In genomic region chr19:37334179-37335071, GRCh38 we compare ENCODE assay signal across 7 cellular contexts.
A peak's percentile ranks its signal among the peaks of the same experiment; 100 is the strongest.
DNase-seq lines count a peak whose midpoint lies in the region; ATAC-seq and TF ChIP-seq lines count a peak whose summit lies in the region.

No MANE protein-coding gene starts in this region.

- DNase-seq in HL-60 (ENCODE audit: low read depth in 1 of 2, low spot score in 1 of 2) (peak; percentile 82 to 89), RWPE1 (ENCODE audit: low spot score) (peak; percentile 89), germinal center (ENCODE audit: low spot score) (peak; percentile 92), stromal cell of bone marrow (ENCODE audit: low read depth) (peak; percentile 85)
- DNase-seq in activated naive CD4-positive, alpha-beta T cell treated with anti-CD3 and anti-CD28 coated beads, Interleukin-2, amount 50 U/mL, for 16 hours: peak; percentile 83

- TF ChIP-seq CTCF in HL-60 (IDR thresholded peaks at IDR 0.05; ENCODE audit: insufficient read depth, low read length): no peak
- TF ChIP-seq CTCF in RWPE1 (conservative IDR thresholded peaks at IDR 0.05; ENCODE audit: low read depth): no peak
- no peak for TF ChIP-seq CTCF in neutrophil (IDR thresholded peaks at IDR 0.05)

- POLR2A ChIA-PET in RWPE1 (lab: Yijun Ruan, JAX; ENCODE audit: low non-redundant PET): no interaction called here

- peaks cover 0 to 10% of the 10 kb centered on the region in 2 experiments for H3K4me1 ChIP-seq in neutrophil (ENCODE audit: control insufficient read depth in 1 of 2, insufficient read depth in 1 of 2, low read depth in 1 of 2, low read length in 1 of 2)

- peak; percentile 99 for ATAC-seq in GM18868 (IDR thresholded peaks at IDR 0.05; ENCODE audit: unreplicated experiment)

- H3K27me3 ChIP-seq in HL-60 (ENCODE audit: insufficient read depth, poor library complexity, severe bottlenecking): no peaks in the 10 kb centered on the region
- H3K27me3 ChIP-seq in neutrophil: no peaks in the 10 kb centered on the region

- H3K27ac ChIP-seq in HL-60 (replicated peaks) (peak overlapping the region; percentile 89), RWPE1 (peak overlapping the region; percentile 73), neutrophil (peak overlapping the region; percentile 37)

- H3K36me3 ChIP-seq in neutrophil: no peaks in the 10 kb centered on the region

- H3K4me3 ChIP-seq in HL-60 (replicated peaks; ENCODE audit: insufficient read depth, low read length): peak overlapping the region; percentile 71
- H3K4me3 ChIP-seq in neutrophil (ENCODE audit: low read depth in 1 of 2, low read length in 1 of 2): peak overlapping the region; percentile 55 to 65

- CTCF ChIA-PET in RWPE1 (lab: Yijun Ruan, JAX): interaction anchor here (0.6 to 0.8 kb wide), 2 partner anchors 15 to 570 kb away, joined by 3 to 4 read pairs; no protein-coding TSS in a partner anchor

- peaks cover 6% of the 10 kb centered on the region for H3K9me3 ChIP-seq in neutrophil

Comparison
In these comparisons a context has a peak if more than half of its experiments do, and no peak if none do; other contexts are left out.
1. Peak in every context shown above with its lines: DNase-seq, ATAC-seq, H3K4me3 ChIP-seq and H3K27ac ChIP-seq.
2. H3K27ac ChIP-seq: peak in every context shown above with its lines; median percentile 89 in HL-60; 73 in RWPE1; 37 in neutrophil.